ENCODE assay signal across 12 cellular contexts in the genomic region with DNA sequence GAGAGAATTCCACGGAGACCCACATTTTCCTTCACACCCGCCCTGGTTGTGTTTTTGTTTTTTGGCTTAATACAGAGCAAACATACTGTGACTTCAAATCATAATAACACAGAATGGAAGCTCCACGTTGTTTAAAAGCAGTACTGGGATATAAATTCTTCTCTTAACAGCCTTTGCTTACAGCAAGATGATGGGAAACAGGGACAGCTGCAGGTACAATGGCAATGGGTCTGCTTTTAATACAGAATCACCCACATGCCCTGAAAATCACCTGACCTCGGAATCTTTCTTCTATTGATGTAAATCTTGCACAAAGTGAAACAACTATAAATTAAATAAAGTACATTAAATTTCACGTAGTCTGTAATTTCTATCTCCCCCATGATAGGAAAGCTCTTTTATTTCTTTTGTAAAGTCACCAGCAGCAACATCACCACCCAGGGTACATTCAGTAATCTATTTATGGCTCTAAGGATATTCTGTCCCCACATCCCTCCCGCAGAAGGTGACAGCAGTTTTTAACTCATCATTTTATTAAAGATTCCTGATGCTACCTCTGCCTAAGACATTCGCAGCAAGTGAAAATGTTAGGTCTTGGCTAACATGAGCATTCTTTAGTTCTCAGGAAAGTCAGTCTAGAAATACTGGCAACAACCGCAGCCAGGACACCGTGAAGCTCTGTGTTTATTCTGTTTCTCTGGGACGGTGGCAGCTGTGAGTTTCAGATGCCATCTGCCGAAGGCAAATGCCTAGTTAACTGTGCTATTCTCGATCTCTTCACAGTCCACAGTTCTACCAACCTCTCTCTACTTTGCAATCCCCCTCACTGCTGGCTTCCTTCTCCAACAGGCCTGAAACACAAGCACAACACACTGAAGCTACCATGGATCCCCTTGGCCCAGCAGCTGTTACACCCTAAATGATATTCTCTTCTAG.
A peak's percentile ranks its signal among the peaks of the same experiment; 100 is the strongest.
DNase-seq lines count a peak whose midpoint lies in the region; ATAC-seq and TF ChIP-seq lines count a peak whose summit lies in the region.
"Had no signal": no experiment of that assay in that cellular context is flagged by ENCODE, and none has a peak within 500 bp of the region (broad histone marks: within the 10 kb centered on the region; RNA-seq: fewer than 3 reads in every experiment).

No MANE protein-coding gene starts in this region.

- ATAC-seq in GM18909 (IDR thresholded peaks at IDR 0.05; ENCODE audit: poor library complexity, unreplicated experiment) (peak; percentile 37), gastroesophageal sphincter (no peak), HG03457 (IDR thresholded peaks at IDR 0.05; ENCODE audit: unreplicated experiment) (no peak), HG02852 (IDR thresholded peaks at IDR 0.05; ENCODE audit: unreplicated experiment) (no peak)

- TF ChIP-seq CTCF in gastroesophageal sphincter (IDR thresholded peaks at IDR 0.05) (peak in 1 of 4 experiments; percentile 13), mammary epithelial cell (conservative IDR thresholded peaks at IDR 0.05 in 1 of 2, IDR thresholded peaks at IDR 0.05 in 1 of 2; ENCODE audit: extremely low read depth in 1 of 2, insufficient read depth in 1 of 2, low read depth in 1 of 2, low read length in 2 of 2) (no peak)

- WGBS in gastroesophageal sphincter (ENCODE audit: low coverage in 1 of 2), 2 donors: 39 to 44% methylated on average over 10 to 11 of the region's 12 CpGs
- 97% methylated on average over 12 of the region's 12 CpGs for WGBS in mammary epithelial cell (ENCODE audit: low coverage, missing lambda C conversion rate)

- dilution Hi-C loops in mammary epithelial cell (cut with HindIII; ENCODE audit: low sequenced_read_pairs): no loop called here

- H3K9ac ChIP-seq in mammary epithelial cell (ENCODE audit: insufficient read depth, low read length): no peak overlapping the region

- H3K27ac ChIP-seq in gastroesophageal sphincter: peak overlapping the region in 3 of 4 donors; percentile 51 to 68 (median 68)
- no peak overlapping the region for H3K27ac ChIP-seq in mammary epithelial cell (ENCODE audit: insufficient read depth, low read depth, low read length)
- H3K27ac ChIP-seq: adrenal gland, epithelial cell of prostate had no signal

- BruUV-seq in mammary epithelial cell (replicated peaks; lab: Mats Ljungman, UMichigan): no TSS peak

- in situ Hi-C loops in mammary epithelial cell (cut with MboI; ENCODE audit: low sequenced_read_pairs in 2 of 2): no loop called here

- H2AFZ ChIP-seq in mammary epithelial cell (ENCODE audit: low read depth, low read length): no peak overlapping the region

- H3K4me3 ChIP-seq in gastroesophageal sphincter (no peak overlapping the region), mammary epithelial cell (replicated peaks in 1 of 3; ENCODE audit: insufficient read depth in 1 of 3, low read depth in 2 of 3, low read length in 3 of 3) (no peak overlapping the region)
- H3K4me3 ChIP-seq: adrenal gland, smooth muscle cell had no signal

- CTCF ChIA-PET in mammary epithelial cell (lab: Charles Lee; ENCODE audit: low non-redundant PET): no interaction called here

- H3K4me1 ChIP-seq in gastroesophageal sphincter: peaks cover 0 to 40% (median 3%) of the 10 kb centered on the region in 3 donors
- no peaks in the 10 kb centered on the region for H3K4me1 ChIP-seq in mammary epithelial cell (ENCODE audit: insufficient read depth, low read length)
- H3K4me1 ChIP-seq: adrenal gland, Caco-2 had no signal

- no peak for TF ChIP-seq POLR2A in gastroesophageal sphincter (IDR thresholded peaks at IDR 0.05)

- no peak overlapping the region for H3K4me2 ChIP-seq in mammary epithelial cell (ENCODE audit: insufficient read depth, low read depth, low read length)
- H3K4me2 ChIP-seq: smooth muscle cell had no signal

- H3K36me3 ChIP-seq in gastroesophageal sphincter (peaks cover 0 to 11% of the 10 kb centered on the region in 2 donors), mammary epithelial cell (ENCODE audit: insufficient read depth, low read length) (no peaks in the 10 kb centered on the region)
- H3K36me3 ChIP-seq: adrenal gland had no signal

- no peak for TF ChIP-seq EP300 in gastroesophageal sphincter (IDR thresholded peaks at IDR 0.05)

- intact Hi-C loops in posterior cingulate gyrus (cut with DNase I) (loop anchor here (10.0 kb wide), 1 partner anchor 195 kb away; no protein-coding TSS in a partner anchor), mammary epithelial cell (cut with micrococcal nuclease) (no loop called here)

- DNase-seq in NCI-H1694 (lab: John Stamatoyannopoulos, UW): peak; percentile 91
- DNase-seq in posterior cingulate gyrus: peak; percentile 27 to 93 (median 55)
- DNase-seq in mammary epithelial cell: no peak
- DNase-seq in T-helper 9 cell: no peak
- DNase-seq: adrenal gland, Caco-2 had no signal

- no peaks in the 10 kb centered on the region for H4K20me1 ChIP-seq in mammary epithelial cell (ENCODE audit: insufficient read depth, low read length)

- H3K9me3 ChIP-seq in gastroesophageal sphincter: no peaks in the 10 kb centered on the region
- H3K9me3 ChIP-seq in mammary epithelial cell (replicated peaks; ENCODE audit: insufficient read depth, low read length): no peaks in the 10 kb centered on the region
- H3K9me3 ChIP-seq: adrenal gland, Caco-2 had no signal

- H3K27me3 ChIP-seq in gastroesophageal sphincter (no peaks in the 10 kb centered on the region), mammary epithelial cell (ENCODE audit: insufficient read depth, low read length) (no peaks in the 10 kb centered on the region)
- H3K27me3 ChIP-seq: adrenal gland had no signal

- no peaks in the 10 kb centered on the region for H3K79me2 ChIP-seq in mammary epithelial cell (ENCODE audit: insufficient read depth, low read length)

Comparison
In these comparisons a context has a peak if more than half of its experiments do, and no peak if none do; other contexts are left out.
1. DNase-seq: peak in NCI-H1694 (single experiment) and posterior cingulate gyrus (10 of 10); none in mammary epithelial cell (single experiment) and T-helper 9 cell (single experiment).